ENCODE assay signal across 26 cellular contexts in the genomic region with DNA sequence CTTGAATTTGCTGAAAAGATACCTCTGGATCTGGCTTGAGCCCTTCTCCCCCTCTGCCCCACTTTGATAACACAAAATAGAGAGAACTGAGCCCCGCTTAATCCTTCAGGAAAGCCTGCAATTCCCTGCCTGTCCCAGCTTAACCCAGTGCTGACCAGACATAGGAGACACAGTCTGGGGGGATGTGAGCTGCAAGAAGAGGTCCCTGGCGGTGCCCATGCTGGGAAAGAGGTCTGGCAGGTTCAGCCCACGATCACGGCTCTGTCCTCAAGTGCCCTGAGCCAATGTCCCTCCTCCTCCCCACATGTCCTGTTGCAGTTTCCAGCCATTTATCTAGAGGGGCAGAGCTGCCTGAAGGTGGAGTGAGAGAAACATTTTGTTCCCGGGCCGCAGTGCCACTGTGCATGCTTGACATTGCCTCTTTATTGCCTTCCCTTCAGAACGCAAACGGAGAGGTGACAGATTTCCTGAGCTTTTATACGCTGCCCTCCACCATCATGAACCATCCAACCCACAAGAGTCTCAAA. TPM values are rescaled to one million over a fixed set of nuclear protein-coding genes. Genes with fewer than 3 reads are reported as not detected.
DNase-seq lines count a peak whose midpoint lies in the region; ATAC-seq and TF ChIP-seq lines count a peak whose summit lies in the region.
"Had no signal": no experiment of that assay in that cellular context is flagged by ENCODE, and none has a peak within 500 bp of the region (broad histone marks: within the 10 kb centered on the region; RNA-seq: fewer than 3 reads in every experiment).

No MANE protein-coding gene starts in this region.

- peaks cover 94% of the 10 kb centered on the region for H3K36me3 ChIP-seq in right atrium auricular region
- H3K36me3 ChIP-seq in psoas muscle (ENCODE audit: insufficient read depth in 1 of 2, low read depth in 1 of 2), result peaks cover 26 to 97% of the 10 kb centered on the region in 2 donors
- H3K36me3 ChIP-seq in transverse colon, result peaks cover 0 to 49% (median 21%) of the 10 kb centered on the region in 4 donors

- intact Hi-C loops in psoas muscle (cut with DNase I), result no loop called here
- intact Hi-C loops in transverse colon (cut with DNase I; ENCODE audit: low total_unique reads), result loop anchor here (10.0 kb wide), 1 partner anchor 179 kb away; no protein-coding TSS in a partner anchor

- in situ Hi-C loops in transverse colon (cut with MboI; ENCODE audit: low pct_ligation_motif_present in 1 of 4, low pct_unique_long_range_greater_than_20kb in 1 of 4, low sequenced_read_pairs in 3 of 4), result loop anchor here in 2 of 4 donors (10.0 kb wide), 2 partner anchors 179 to 189 kb away; a partner anchor contains a TSS

- H3K4me3 ChIP-seq in right atrium auricular region (no peak overlapping the region), psoas muscle (no peak overlapping the region), transverse colon (no peak overlapping the region)
- H3K4me3 ChIP-seq: esophagus muscularis mucosa, pancreas had no signal

- ATAC-seq in psoas muscle (peak in 2 of 4 donors; percentile 49 to 71), GM18517 (IDR thresholded peaks at IDR 0.05; ENCODE audit: unreplicated experiment) (no peak), GM18502 (IDR thresholded peaks at IDR 0.05; ENCODE audit: poor library complexity, unreplicated experiment) (no peak)
- ATAC-seq: activated CD4-positive, alpha-beta T cell treated with anti-CD3 and anti-CD28 coated beads for 36 hours; activated T-cell treated with anti-CD3 and anti-CD28 coated beads, Interleukin-2, amount 50 U/mL, for 72 hours; natural killer cell; pancreas; sciatic nerve had no signal

- H3K27me3 ChIP-seq in right atrium auricular region (no peaks in the 10 kb centered on the region), psoas muscle (ENCODE audit: insufficient read depth in 3 of 3, low read length in 2 of 3) (no peaks in the 10 kb centered on the region), transverse colon (no peaks in the 10 kb centered on the region)
- H3K27me3 ChIP-seq: esophagus muscularis mucosa, pancreas had no signal

- H3K9me3 ChIP-seq in right atrium auricular region (no peaks in the 10 kb centered on the region), psoas muscle (no peaks in the 10 kb centered on the region), transverse colon (no peaks in the 10 kb centered on the region)
- H3K9me3 ChIP-seq: esophagus muscularis mucosa, pancreas had no signal

- H3K27ac ChIP-seq in RWPE1 (peak overlapping the region; percentile 81), caudate nucleus (ENCODE audit: low read depth, low read length) (peak overlapping the region; percentile 2), right atrium auricular region (peak overlapping the region; percentile 72 to 87), psoas muscle (peak overlapping the region; percentile 16), transverse colon (no peak overlapping the region)
- H3K27ac ChIP-seq: HL-60, pancreas had no signal

- no peak for TF ChIP-seq CTCF in RWPE1 (conservative IDR thresholded peaks at IDR 0.05; ENCODE audit: low read depth)
- no peak for TF ChIP-seq CTCF in right atrium auricular region (IDR thresholded peaks at IDR 0.05)
- no peak for TF ChIP-seq CTCF in psoas muscle (IDR thresholded peaks at IDR 0.05)
- no peak for TF ChIP-seq CTCF in transverse colon (IDR thresholded peaks at IDR 0.05)

- POLR2A ChIA-PET in RWPE1 (lab: Yijun Ruan, JAX; ENCODE audit: low non-redundant PET), result no interaction called here

- CTCF ChIA-PET in RWPE1 (lab: Yijun Ruan, JAX), result no interaction called here

- peaks cover 0 to 66% of the 10 kb centered on the region in 2 donors for H3K4me1 ChIP-seq in right atrium auricular region
- peaks cover 22% of the 10 kb centered on the region for H3K4me1 ChIP-seq in psoas muscle
- peaks cover 5 to 7% (median 7%) of the 10 kb centered on the region in 4 donors for H3K4me1 ChIP-seq in transverse colon
- H3K4me1 ChIP-seq: pancreas had no signal

- 29 to 44% (median 31%) methylated on average over 9 of the region's 9 CpGs for WGBS in psoas muscle, 3 donors
- WGBS in transverse colon (ENCODE audit: low coverage in 1 of 2), 2 donors, result 84% methylated on average over 9 of the region's 9 CpGs; no CpG with 5 or more reads in 1 of the 2 donors

- TF ChIP-seq POLR2A in transverse colon (IDR thresholded peaks at IDR 0.05), result no peak

- DNase-seq in RWPE1 (ENCODE audit: low spot score) (no peak), caudate nucleus (lab: John Stamatoyannopoulos, UW) (peak in 1 of 61 donors; percentile 5), right atrium auricular region (ENCODE audit: low spot score) (no peak), psoas muscle (no peak), transverse colon (no peak)
- DNase-seq in activated CD4-positive, alpha-beta T cell treated with anti-CD3 and anti-CD28 coated beads for 1 hour, result no peak
- DNase-seq: activated CD4-positive, alpha-beta T cell treated with anti-CD3 and anti-CD28 coated beads for 36 hours; activated CD8-positive, alpha-beta memory T cell treated with anti-CD3 and anti-CD28 coated beads for 24 hours; activated naive CD4-positive, alpha-beta T cell treated with anti-CD3 and anti-CD28 coated beads, Interleukin-2, amount 50 U/mL, for 16 hours; activated T-cell treated with anti-CD3 and anti-CD28 coated beads, Interleukin-2, amount 50 U/mL, for 72 hours; CD4-positive, CD25-positive, alpha-beta regulatory T cell; effector memory CD4-positive, alpha-beta T cell; H7; IMR-90; natural killer cell; NCI-H1436; NCI-H748 treated with DMSO at 0.1 percent for 48 hours; OCI-M1; pancreas; SHP77 treated with DMSO at 0.1 percent for 48 hours; SW 1271 had no signal

- no peak for TF ChIP-seq EP300 in transverse colon (IDR thresholded peaks at IDR 0.05; ENCODE audit: low read depth)

RNA-seq across cellular contexts. Expression of a gene that starts 29.0 kb away (rescaled TPM):
- total RNA-seq in right atrium auricular region (100 to 1,000 TPM; 102 to 156 TPM), psoas muscle (100 to 1,000 TPM in 2 of 4 donors, 10 to 100 TPM in 2; 69.8 to 217 (median 122) TPM), transverse colon (100 to 1,000 TPM; 157 to 369 (median 335) TPM)
- polyA plus RNA-seq in psoas muscle, result 100 to 1,000 TPM in 2 of 3 donors, 10 to 100 TPM in 1; 57.0 to 171 (median 170) TPM

RNA-seq across cellular contexts. Expression of a gene that starts 32.2 kb away (rescaled TPM):
- total RNA-seq in right atrium auricular region (1 to 10 TPM; 9.0 to 9.4 TPM), psoas muscle (1 to 10 TPM; 3.9 to 8.2 (median 5.1) TPM), transverse colon (10 to 100 TPM; 24.9 to 96.1 (median 38.6) TPM)
- polyA plus RNA-seq in psoas muscle, result 1 to 10 TPM; 2.7 to 5.2 (median 4.4) TPM

RNA-seq across cellular contexts. Expression of a gene that starts 42.2 kb away (rescaled TPM):
- total RNA-seq in right atrium auricular region, result 10 to 100 TPM; 44.6 to 52.7 TPM
- total RNA-seq in psoas muscle, result 100 to 1,000 TPM in 2 of 4 donors, 10 to 100 TPM in 2; 73.3 to 164 (median 93.1) TPM
- polyA plus RNA-seq in psoas muscle, result 10 to 100 TPM; 58.0 to 79.7 (median 68.3) TPM
- total RNA-seq in transverse colon, result 10 to 100 TPM; 16.1 to 83.8 (median 43.4) TPM

RNA-seq across cellular contexts. Expression of a gene that starts 44.9 kb away (rescaled TPM):
- total RNA-seq in right atrium auricular region, result 10 to 100 TPM; 16.4 to 31.1 TPM
- total RNA-seq in psoas muscle, result 10 to 100 TPM; 21.3 to 52.2 (median 31.5) TPM
- 100 to 1,000 TPM in 1 of 3 donors, 10 to 100 TPM in 1, 1 to 10 TPM in 1; 9.5 to 127 (median 22.0) TPM for polyA plus RNA-seq in psoas muscle
- total RNA-seq in transverse colon, result 10 to 100 TPM; 38.0 to 54.9 (median 42.6) TPM

RNA-seq across cellular contexts. Expression of a gene that starts 51.9 kb away (rescaled TPM):
- 10 to 100 TPM; 37.3 to 46.1 TPM for total RNA-seq in right atrium auricular region
- 10 to 100 TPM in 3 of 4 donors, 1 to 10 TPM in 1; 6.9 to 13.5 (median 11.0) TPM for total RNA-seq in psoas muscle
- 10 to 100 TPM in 1 of 3 donors, 1 to 10 TPM in 2; 6.4 to 14.2 (median 8.4) TPM for polyA plus RNA-seq in psoas muscle
- total RNA-seq in transverse colon, result 100 to 1,000 TPM in 1 of 4 donors, 10 to 100 TPM in 2, 1 to 10 TPM in 1; 9.4 to 144 (median 27.4) TPM

Comparison
In these comparisons a context has a peak if more than half of its experiments do, and no peak if none do; other contexts are left out.
1. H3K27ac ChIP-seq: peak in RWPE1 (single experiment), caudate nucleus (single experiment), right atrium auricular region (2 of 2) and psoas muscle (single experiment); none in transverse colon (0 of 4).